1 cellular context compared by ENCODE assay signal in the genomic region with DNA sequence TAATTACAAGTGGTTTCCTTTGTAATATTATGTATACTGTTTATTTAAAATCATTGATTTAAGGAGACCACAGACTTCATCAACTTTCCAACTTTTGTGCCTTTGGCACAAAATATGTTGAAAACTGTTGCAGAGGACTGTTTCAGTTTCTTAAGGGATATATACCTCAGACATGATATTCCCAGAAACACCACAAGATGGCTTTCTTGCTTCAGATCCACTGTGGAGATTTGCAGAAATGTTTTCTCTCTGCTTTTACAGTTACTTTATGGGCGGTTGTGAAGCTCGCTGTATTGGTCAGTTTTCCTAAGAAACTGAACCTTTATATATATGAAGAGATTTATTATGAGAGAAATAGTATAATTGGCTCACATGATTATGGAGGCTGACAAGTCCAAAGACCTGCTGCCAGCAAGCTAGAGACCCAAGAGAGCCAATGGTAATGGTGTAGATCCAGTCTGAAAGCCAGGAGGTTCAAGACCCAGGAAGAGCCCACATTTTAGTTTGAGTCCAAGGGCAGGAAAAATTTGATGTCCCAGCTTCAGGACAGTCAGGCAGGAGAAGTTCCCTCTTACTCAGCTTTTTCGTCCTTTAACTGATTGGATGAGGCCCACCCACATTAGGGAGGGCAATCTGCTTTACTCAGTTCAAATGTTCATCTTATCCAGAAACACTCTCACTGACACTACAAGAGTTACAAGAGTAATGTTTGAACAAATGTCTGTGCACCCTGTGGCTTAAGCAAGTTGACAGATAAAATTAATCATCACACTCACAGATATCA.
A peak's percentile ranks its signal among the peaks of the same experiment; 100 is the strongest.
TF ChIP-seq lines count a peak whose summit lies in the region.

No MANE protein-coding gene starts in this region.

TF ChIP-seq in K562, 482 proteins besides CTCF, POLR2A, EP300 and RAD21 (continued from another document):
- no peak for TF ChIP-seq HNRNPUL1 (IDR thresholded peaks at IDR 0.05; ENCODE audit: low read length)
- TF ChIP-seq ZNF766 (CRISPR knock-in tag; conservative IDR thresholded peaks at IDR 0.05), result no peak
- TF ChIP-seq XRCC4 (IDR thresholded peaks at IDR 0.05; ENCODE audit: extremely low read depth, insufficient read depth, insufficient read length), result no peak
- TF ChIP-seq GTF2A2 (tag; IDR thresholded peaks at IDR 0.05), result no peak
- no peak for TF ChIP-seq MCM5 (IDR thresholded peaks at IDR 0.05; ENCODE audit: low read depth)
- peak; percentile 65 for TF ChIP-seq MEIS2 (IDR thresholded peaks at IDR 0.05; ENCODE audit: partially characterized antibody)
- no peak for TF ChIP-seq ZNF165 (CRISPR knock-in tag; IDR thresholded peaks at IDR 0.05; ENCODE audit: borderline replicate concordance)
- TF ChIP-seq, protein P1, sequence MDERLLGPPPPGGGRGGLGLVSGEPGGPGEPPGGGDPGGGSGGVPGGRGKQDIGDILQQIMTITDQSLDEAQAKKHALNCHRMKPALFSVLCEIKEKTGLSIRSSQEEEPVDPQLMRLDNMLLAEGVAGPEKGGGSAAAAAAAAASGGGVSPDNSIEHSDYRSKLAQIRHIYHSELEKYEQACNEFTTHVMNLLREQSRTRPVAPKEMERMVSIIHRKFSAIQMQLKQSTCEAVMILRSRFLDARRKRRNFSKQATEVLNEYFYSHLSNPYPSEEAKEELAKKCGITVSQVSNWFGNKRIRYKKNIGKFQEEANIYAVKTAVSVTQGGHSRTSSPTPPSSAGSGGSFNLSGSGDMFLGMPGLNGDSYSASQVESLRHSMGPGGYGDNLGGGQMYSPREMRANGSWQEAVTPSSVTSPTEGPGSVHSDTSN (CRISPR knock-in tag; IDR thresholded peaks at IDR 0.05; ENCODE audit: low read depth), result no peak
- TF ChIP-seq, protein P1 (tag; conservative IDR thresholded peaks at IDR 0.05; ENCODE audit: low read depth), result peak; percentile 28; the same call in 1 of the 2 replicates
- TF ChIP-seq GATA2 (CRISPR knock-in tag; IDR thresholded peaks at IDR 0.05), result peak; percentile 40; the same call in 1 of the 2 replicates
- no peak for TF ChIP-seq GTF2E2 (tag; IDR thresholded peaks at IDR 0.05)
- TF ChIP-seq ZNF764 (CRISPR knock-in tag; IDR thresholded peaks at IDR 0.05; ENCODE audit: low read depth), result no peak
- no peak for TF ChIP-seq ETV6 (IDR thresholded peaks at IDR 0.05; ENCODE audit: borderline replicate concordance in 1 of 2, low read depth in 2 of 2, low read length in 1 of 2)
- no peak for TF ChIP-seq ETV6 (CRISPR knock-in tag; IDR thresholded peaks at IDR 0.05; ENCODE audit: borderline replicate concordance)
- TF ChIP-seq, protein P2, sequence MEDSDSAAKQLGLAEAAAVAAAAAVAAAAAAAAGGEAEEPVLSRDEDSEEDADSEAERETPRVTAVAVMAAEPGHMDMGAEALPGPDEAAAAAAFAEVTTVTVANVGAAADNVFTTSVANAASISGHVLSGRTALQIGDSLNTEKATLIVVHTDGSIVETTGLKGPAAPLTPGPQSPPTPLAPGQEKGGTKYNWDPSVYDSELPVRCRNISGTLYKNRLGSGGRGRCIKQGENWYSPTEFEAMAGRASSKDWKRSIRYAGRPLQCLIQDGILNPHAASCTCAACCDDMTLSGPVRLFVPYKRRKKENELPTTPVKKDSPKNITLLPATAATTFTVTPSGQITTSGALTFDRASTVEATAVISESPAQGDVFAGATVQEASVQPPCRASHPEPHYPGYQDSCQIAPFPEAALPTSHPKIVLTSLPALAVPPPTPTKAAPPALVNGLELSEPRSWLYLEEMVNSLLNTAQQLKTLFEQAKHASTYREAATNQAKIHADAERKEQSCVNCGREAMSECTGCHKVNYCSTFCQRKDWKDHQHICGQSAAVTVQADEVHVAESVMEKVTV (CRISPR knock-in tag; IDR thresholded peaks at IDR 0.05), result peak; percentile 66
- TF ChIP-seq THAP12 (CRISPR knock-in tag; IDR thresholded peaks at IDR 0.05), result no peak
- TF ChIP-seq ZNF316 (IDR thresholded peaks at IDR 0.05), result 0 out of 2 replicates have a peak, but pooled peaks have one; percentile 10
